8 cellular contexts compared by ENCODE assay signal in the genomic region with DNA sequence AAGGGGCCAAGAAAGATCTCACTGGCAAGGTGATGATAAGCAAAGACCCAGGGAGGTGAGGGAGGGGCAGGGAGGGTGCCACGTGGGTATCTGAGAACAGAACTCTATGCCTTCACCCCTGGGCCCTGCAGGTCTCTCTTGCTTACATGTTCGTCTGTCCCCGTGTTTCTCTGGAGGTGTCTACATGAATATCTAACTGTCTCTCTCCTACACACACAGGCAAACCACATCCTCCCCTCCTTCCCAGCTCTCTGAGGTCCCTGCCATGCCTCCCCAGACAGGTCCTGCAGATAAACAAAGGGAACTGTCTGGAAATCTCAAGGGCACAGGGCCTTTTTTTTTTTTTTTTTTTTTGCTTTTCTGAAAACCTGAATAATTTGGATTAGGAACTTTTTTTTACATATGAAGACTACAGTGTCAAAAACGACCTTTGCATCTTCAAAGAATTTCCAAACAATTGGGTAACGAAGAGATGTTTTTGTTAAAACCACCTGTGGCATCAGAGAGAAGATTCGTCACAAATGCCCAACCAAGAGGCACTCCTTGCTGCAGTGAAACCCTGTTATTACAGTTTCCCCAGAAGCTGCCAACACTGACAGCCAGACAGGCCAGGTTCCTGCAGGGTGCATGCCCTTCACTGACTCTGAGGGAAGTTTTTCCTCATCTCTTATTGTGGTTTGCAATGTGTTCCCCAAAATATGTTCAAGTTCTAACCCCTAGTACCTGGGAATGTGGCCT. TPM values are rescaled to one million over a fixed set of nuclear protein-coding genes. Genes with fewer than 3 reads are reported as not detected.
DNase-seq lines count a peak whose midpoint lies in the region; TF ChIP-seq lines count a peak whose summit lies in the region.

No MANE protein-coding gene starts in this region.

- H3K4me1 Mint-ChIP-seq in progenitor cell of endocrine pancreas (ENCODE audit: low read depth), result peaks cover 20% of the 10 kb centered on the region

- H3K27me3 Mint-ChIP-seq in progenitor cell of endocrine pancreas, result no peaks in the 10 kb centered on the region

- no peaks in the 10 kb centered on the region for H3K36me3 ChIP-seq in endocrine pancreas (ENCODE audit: control insufficient read depth, insufficient read depth, low read length)
- H3K36me3 ChIP-seq in sigmoid colon, result no peaks in the 10 kb centered on the region

- H3K27ac ChIP-seq in sigmoid colon, result peak overlapping the region; percentile 1 to 53 (median 32)

- peak; percentile 94 for DNase-seq in Jurkat, Clone E6-1 (ENCODE audit: low read depth, low spot score)
- DNase-seq in activated CD4-positive, alpha-beta T cell treated with anti-CD3 and anti-CD28 coated beads for 4 hours, result peak; percentile 18 to 25
- DNase-seq in sigmoid colon, result no peak
- no peak for DNase-seq in MV-4-11 (lab: John Stamatoyannopoulos, UW)
- no peak for DNase-seq in progenitor cell of endocrine pancreas (ENCODE audit: low spot score, unreplicated experiment)
- DNase-seq in A172 (ENCODE audit: low spot score), result no peak
- DNase-seq in NCI-H774 (lab: John Stamatoyannopoulos, UW), result no peak

- WGBS in sigmoid colon, 2 donors, result 40 to 41% methylated on average over 6 of the region's 6 CpGs

- no peak overlapping the region for H3K27ac Mint-ChIP-seq in progenitor cell of endocrine pancreas

- no peak for TF ChIP-seq EP300 in sigmoid colon (IDR thresholded peaks at IDR 0.05)

- intact Hi-C loops in sigmoid colon (cut with DNase I), result no loop called here

- no peak overlapping the region for H3K4me3 Mint-ChIP-seq in progenitor cell of endocrine pancreas (ENCODE audit: low read depth)

- H3K4me3 ChIP-seq in Jurkat, Clone E6-1 (ENCODE audit: low read length), result peak overlapping the region; percentile 29
- H3K4me3 ChIP-seq in endocrine pancreas (ENCODE audit: control insufficient read depth, insufficient read depth, low read length), result no peak overlapping the region
- H3K4me3 ChIP-seq in sigmoid colon, result no peak overlapping the region

- H3K4me1 ChIP-seq in endocrine pancreas (ENCODE audit: control insufficient read depth, insufficient read depth, low read length) (no peaks in the 10 kb centered on the region), sigmoid colon (peaks cover 0 to 4% (median 0%) of the 10 kb centered on the region in 4 donors)

- TF ChIP-seq POLR2A in sigmoid colon (IDR thresholded peaks at IDR 0.05), result no peak

- H3K9me3 ChIP-seq in endocrine pancreas (ENCODE audit: control insufficient read depth, low read length), result no peaks in the 10 kb centered on the region
- no peaks in the 10 kb centered on the region for H3K9me3 ChIP-seq in sigmoid colon

- TF ChIP-seq CTCF in sigmoid colon (IDR thresholded peaks at IDR 0.05) (no peak), progenitor cell of endocrine pancreas (IDR thresholded peaks at IDR 0.05; ENCODE audit: unreplicated experiment) (no peak)

- H3K9ac ChIP-seq in endocrine pancreas (ENCODE audit: control insufficient read depth, insufficient read depth, low read length), result peak overlapping the region; percentile 10

- H3K9me3 Mint-ChIP-seq in progenitor cell of endocrine pancreas (ENCODE audit: low read depth), result no peaks in the 10 kb centered on the region

- H3K27me3 ChIP-seq in endocrine pancreas (ENCODE audit: control insufficient read depth, insufficient read depth, low read length) (no peaks in the 10 kb centered on the region), sigmoid colon (no peaks in the 10 kb centered on the region)

- no peaks in the 10 kb centered on the region for H3K36me3 Mint-ChIP-seq in progenitor cell of endocrine pancreas (ENCODE audit: insufficient read depth)

RNA-seq across cellular contexts. Expression of a gene that starts 17.8 kb away (rescaled TPM):
- 8.8 TPM for polyA plus RNA-seq in Jurkat, Clone E6-1 (2012; ENCODE audit: insufficient read depth, insufficient read length)
- 1 to 10 TPM in 3 of 4 donors, under 1 TPM in 1; 0.99 to 4.7 (median 2.8) TPM for total RNA-seq in sigmoid colon
- 10 to 100 TPM in 1 of 3 donors, 1 to 10 TPM in 2; 4.2 to 10.2 (median 8.0) TPM for polyA plus RNA-seq in sigmoid colon
- 1.6 and 2.9 TPM in 2 replicates for total RNA-seq in progenitor cell of endocrine pancreas
- total RNA-seq in A172 (2014; rRNA removed; shearing (Covaris generic)), result 0.55 TPM in 1 of 2 replicates, not detected in the other

RNA-seq across cellular contexts. Expression of a gene that starts 21.6 kb away (rescaled TPM):
- 54.4 TPM for polyA plus RNA-seq in Jurkat, Clone E6-1 (2012; ENCODE audit: insufficient read depth, insufficient read length)
- total RNA-seq in sigmoid colon (10 to 100 TPM; 64.7 to 85.6 (median 74.4) TPM), progenitor cell of endocrine pancreas (40.7 and 43.0 TPM in 2 replicates)
- 10 to 100 TPM; 28.6 to 39.0 (median 36.8) TPM for polyA plus RNA-seq in sigmoid colon
- total RNA-seq in A172 (2014; rRNA removed; shearing (Covaris generic)), result 165 and 172 TPM in 2 replicates

Comparison
In these comparisons a context has a peak if more than half of its experiments do, and no peak if none do; other contexts are left out.
1. DNase-seq: peak in Jurkat, Clone E6-1 (single experiment) and activated CD4-positive, alpha-beta T cell treated with anti-CD3 and anti-CD28 coated beads for 4 hours (2 of 2); none in sigmoid colon (single experiment), MV-4-11 (single experiment), progenitor cell of endocrine pancreas (single experiment), A172 (single experiment) and NCI-H774 (single experiment).